8 cellular contexts compared by ENCODE assay signal in genomic region chr17:59620064-59620359, GRCh38. TPM values are rescaled to one million over a fixed set of nuclear protein-coding genes. Genes with fewer than 3 reads are reported as not detected.
DNase-seq lines count a peak whose midpoint lies in the region; ATAC-seq and TF ChIP-seq lines count a peak whose summit lies in the region.

No MANE protein-coding gene starts in this region.

- H3K4me3 Mint-ChIP-seq in memory B cell = peak overlapping the region; percentile 91

- H3K27ac Mint-ChIP-seq in memory B cell = peak overlapping the region; percentile 97

- H3K4me1 ChIP-seq in left ventricle myocardium inferior (peaks cover 72% of the 10 kb centered on the region), urinary bladder (ENCODE audit: insufficient read depth) (no peaks in the 10 kb centered on the region)

- H3K36me3 Mint-ChIP-seq in memory B cell = no peaks in the 10 kb centered on the region

- WGBS in urinary bladder = 0% methylated on average over 13 of the region's 13 CpGs

- DNase-seq in left ventricle myocardium inferior (no peak), left ventricle myocardium superior (no peak), astrocyte of the cerebellum (ENCODE audit: low read depth) (no peak), memory B cell (ENCODE audit: low spot score in 2 of 2) (no peak), sciatic nerve (ENCODE audit: low spot score) (no peak), G401 (ENCODE audit: low spot score) (no peak)

- H3K36me3 ChIP-seq in left ventricle myocardium inferior = no peaks in the 10 kb centered on the region
- no peaks in the 10 kb centered on the region for H3K36me3 ChIP-seq in urinary bladder (ENCODE audit: insufficient read depth)

- no peaks in the 10 kb centered on the region for H3K9me3 Mint-ChIP-seq in memory B cell

- intact Hi-C loops in left ventricle myocardium inferior (cut with micrococcal nuclease) = no loop called here
- intact Hi-C loops in left ventricle myocardium superior (cut with micrococcal nuclease) = no loop called here
- intact Hi-C loops in sciatic nerve (cut with DNase I) = no loop called here

- peak overlapping the region; percentile 99 for H3K27ac ChIP-seq in left ventricle myocardium inferior (replicated peaks)
- peak overlapping the region; percentile 98 for H3K27ac ChIP-seq in urinary bladder (ENCODE audit: low read depth)

- no peak for TF ChIP-seq CTCF in left ventricle myocardium inferior (IDR thresholded peaks at IDR 0.05; ENCODE audit: borderline replicate concordance)
- no peak for TF ChIP-seq CTCF in astrocyte of the cerebellum (IDR thresholded peaks at IDR 0.05; ENCODE audit: low read depth, low read length, missing control alignments)

- peaks cover 21% of the 10 kb centered on the region for H3K4me1 Mint-ChIP-seq in memory B cell

- in situ Hi-C loops in astrocyte of the cerebellum (cut with HindIII; ENCODE audit: low sequenced_read_pairs) (no loop called here), G401 (cut with HindIII; ENCODE audit: low sequenced_read_pairs) (no loop called here)

- H3K27me3 ChIP-seq in left ventricle myocardium inferior (ENCODE audit: low read depth) = no peaks in the 10 kb centered on the region

- peak overlapping the region; percentile 92 for H3K4me3 ChIP-seq in left ventricle myocardium inferior
- peak overlapping the region; percentile 99 for H3K4me3 ChIP-seq in astrocyte of the cerebellum (ENCODE audit: low read depth, low read length)
- peak overlapping the region; percentile 99 for H3K4me3 ChIP-seq in urinary bladder (ENCODE audit: low read depth, low read length)

- H3K9me3 ChIP-seq in left ventricle myocardium inferior (replicated peaks) = no peaks in the 10 kb centered on the region

- no peaks in the 10 kb centered on the region for H3K27me3 Mint-ChIP-seq in memory B cell

- ATAC-seq in left ventricle myocardium superior (no peak), memory B cell (ENCODE audit: low read depth) (no peak), sciatic nerve (no peak), HG03175 (IDR thresholded peaks at IDR 0.05; ENCODE audit: unreplicated experiment) (no peak)

RNA-seq across cellular contexts. Expression of gene CLTC, which starts 0.3 kb away (rescaled TPM):
- total RNA-seq in left ventricle myocardium inferior (162 TPM), left ventricle myocardium superior (143 TPM), urinary bladder (405 TPM), sciatic nerve (213 TPM)
- 110 TPM for polyA plus RNA-seq in urinary bladder
- total RNA-seq in G401 (2014; rRNA removed; shearing (Covaris generic)) = 259 and 403 TPM in 2 replicates

RNA-seq across cellular contexts. Expression of gene DHX40, which starts 54.6 kb away (rescaled TPM):
- total RNA-seq in left ventricle myocardium inferior (17.0 TPM), left ventricle myocardium superior (20.9 TPM), urinary bladder (87.1 TPM), sciatic nerve (34.7 TPM)
- polyA plus RNA-seq in urinary bladder = 30.3 TPM
- total RNA-seq in G401 (2014; rRNA removed; shearing (Covaris generic)) = 66.5 and 90.4 TPM in 2 replicates
